Comparison of ENCODE assay signal across 1 cellular context in the genomic region with DNA sequence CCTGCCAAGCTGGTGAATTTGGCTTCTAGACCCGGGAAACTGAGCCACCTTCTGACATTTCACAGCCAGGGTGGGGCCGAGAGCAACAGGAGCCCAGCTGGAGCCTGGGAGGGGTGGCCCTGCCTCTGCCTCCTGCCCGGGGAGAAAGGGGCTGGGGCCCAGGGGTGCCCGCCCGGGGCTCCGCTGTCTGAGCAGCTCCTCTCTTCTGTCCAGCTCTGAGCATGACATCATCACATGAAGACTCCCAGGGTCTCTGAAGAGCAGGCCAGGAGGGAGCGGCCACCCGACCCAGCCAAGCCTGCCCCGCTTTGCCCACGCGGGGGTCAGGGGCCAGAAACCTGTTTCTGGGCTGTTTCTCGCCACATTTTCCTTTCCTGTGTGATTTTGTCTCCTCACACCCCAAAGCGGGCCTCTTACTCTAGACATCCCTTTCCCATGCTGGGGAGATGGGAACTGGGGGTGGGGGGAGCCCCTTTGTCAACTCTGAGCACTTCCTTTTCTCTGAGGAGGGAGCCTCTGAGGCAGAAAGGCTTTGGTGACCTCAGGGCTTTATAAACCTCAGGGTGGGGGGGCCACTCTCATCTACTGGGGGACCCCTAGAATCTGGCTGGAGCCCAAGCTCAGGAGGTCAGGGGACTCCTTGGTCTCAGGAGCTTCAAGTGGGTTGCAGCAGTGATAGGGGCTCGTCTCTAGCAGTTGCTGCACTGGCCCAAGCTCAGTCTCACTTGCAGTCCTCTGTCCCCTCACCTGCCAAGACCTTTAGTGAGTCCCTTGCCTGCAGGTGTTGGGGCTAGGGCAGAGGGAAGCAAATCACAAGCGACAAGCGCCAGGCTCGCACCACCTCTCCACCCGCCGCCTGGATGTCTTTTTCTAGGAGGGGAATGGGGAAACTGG.
TF ChIP-seq lines count a peak whose summit lies in the region.

No MANE protein-coding gene starts in this region.

TF ChIP-seq in IMR-90, 13 proteins besides CTCF, POLR2A, EP300 and RAD21 (continued from another document):
- TF ChIP-seq CHD1 (IDR thresholded peaks at IDR 0.05; ENCODE audit: low read depth, low read length) (no peak), MAFK (IDR thresholded peaks at IDR 0.05; ENCODE audit: low read depth, low read length) (no peak), BHLHE40 (IDR thresholded peaks at IDR 0.05; ENCODE audit: low read depth, low read length) (no peak), SMC3 (IDR thresholded peaks at IDR 0.05; ENCODE audit: low read depth, low read length) (no peak), RCOR1 (IDR thresholded peaks at IDR 0.05; ENCODE audit: insufficient replicate concordance, low read length) (no peak)
- TF ChIP-seq, protein P1, sequence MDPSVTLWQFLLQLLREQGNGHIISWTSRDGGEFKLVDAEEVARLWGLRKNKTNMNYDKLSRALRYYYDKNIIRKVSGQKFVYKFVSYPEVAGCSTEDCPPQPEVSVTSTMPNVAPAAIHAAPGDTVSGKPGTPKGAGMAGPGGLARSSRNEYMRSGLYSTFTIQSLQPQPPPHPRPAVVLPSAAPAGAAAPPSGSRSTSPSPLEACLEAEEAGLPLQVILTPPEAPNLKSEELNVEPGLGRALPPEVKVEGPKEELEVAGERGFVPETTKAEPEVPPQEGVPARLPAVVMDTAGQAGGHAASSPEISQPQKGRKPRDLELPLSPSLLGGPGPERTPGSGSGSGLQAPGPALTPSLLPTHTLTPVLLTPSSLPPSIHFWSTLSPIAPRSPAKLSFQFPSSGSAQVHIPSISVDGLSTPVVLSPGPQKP (IDR thresholded peaks at IDR 0.05; ENCODE audit: borderline replicate concordance, low read depth, low read length), result no peak
TF ChIP-seq in IMR-90: peak in this region for 0.
